In the genomic region with DNA sequence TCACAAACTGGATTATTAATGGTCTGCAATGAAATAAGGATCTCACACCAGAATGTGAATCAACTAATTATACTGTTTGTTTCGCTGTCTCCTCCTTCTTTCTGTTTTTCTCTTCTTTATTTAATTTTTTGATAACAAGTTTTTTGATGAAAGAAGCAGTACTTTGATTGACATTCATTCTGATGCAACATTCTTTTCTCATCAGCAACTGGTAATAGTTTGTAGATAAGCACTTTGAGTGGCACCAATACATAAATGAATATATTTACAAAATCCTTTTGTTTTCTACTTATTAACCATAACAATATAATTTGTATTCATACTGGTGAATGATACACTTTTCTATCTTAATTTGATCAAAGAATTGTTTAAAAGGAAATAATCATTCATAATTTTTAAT, we compare ENCODE assay signal across 22 cellular contexts.
"Had no signal": no experiment of that assay in that cellular context is flagged by ENCODE, and none has a peak within 500 bp of the region (broad histone marks: within the 10 kb centered on the region; RNA-seq: fewer than 3 reads in every experiment).

No MANE protein-coding gene starts in this region.

- ATAC-seq: natural killer cell treated with Interleukin-12 subunit alpha and Interleukin-12 subunit beta and Interleukin-15 and Interleukin-18, amount 100 ng/mL, for 72 hours; right lobe of liver; stimulated activated memory B cell treated with anti-CD40 and anti-IgM and Interleukin-4, amounts not matched to agents 10 μg/mL and 1 μg/mL and 100 μg/mL, for 72 hours; stimulated activated naive CD8-positive, alpha-beta T cell treated with anti-CD3 and anti-CD28 coated beads, Interleukin-15, amount 100 ng/mL, for 72 hours had no signal

- H3K27ac Mint-ChIP-seq: mesothelial cell of epicardium; naive B cell; natural killer cell treated with Interleukin-12 subunit alpha and Interleukin-12 subunit beta and Interleukin-15 and Interleukin-18, amount 100 ng/mL, for 72 hours; stimulated activated memory B cell treated with anti-CD40 and anti-IgM and Interleukin-4, amounts not matched to agents 10 μg/mL and 1 μg/mL and 100 μg/mL, for 72 hours had no signal

- H3K27me3 Mint-ChIP-seq: naive B cell; natural killer cell treated with Interleukin-12 subunit alpha and Interleukin-12 subunit beta and Interleukin-15 and Interleukin-18, amount 100 ng/mL, for 72 hours; progenitor cell of endocrine pancreas; stimulated activated memory B cell treated with anti-CD40 and anti-IgM and Interleukin-4, amounts not matched to agents 10 μg/mL and 1 μg/mL and 100 μg/mL, for 72 hours; stimulated activated naive CD8-positive, alpha-beta T cell treated with anti-CD3 and anti-CD28 coated beads, Interleukin-15, amount 100 ng/mL, for 72 hours had no signal

- DNase-seq: hippocampal formation; left ventricle myocardium inferior; mesendoderm; naive B cell; ovary; right lobe of liver; stimulated activated CD4-positive, alpha-beta T cell treated with anti-CD3 and anti-CD28 coated beads, Interleukin-1b, Interleukin-23, amount 100 ng/mL, for 48 hours; stimulated activated CD4-positive, alpha-beta T cell treated with anti-CD3 and anti-CD28 coated beads, Interleukin-2, amount 100 ng/mL, for 48 hours; stimulated activated CD4-positive, alpha-beta T cell treated with anti-CD3 and anti-CD28 coated beads, Interleukin-4, amount 100 ng/mL, for 4 hours; stimulated activated CD8-positive, alpha-beta memory T cell treated with anti-CD3 and anti-CD28 coated beads, Interleukin-4, amount 100 ng/mL, for 48 hours; stimulated activated naive CD4-positive, alpha-beta T cell treated with Interleukin-2 at 50 U/mL for 16 hours; stimulated activated naive CD8-positive, alpha-beta T cell treated with anti-CD3 and anti-CD28 coated beads, Interleukin-15, amount 100 ng/mL, for 72 hours; substantia nigra; transverse colon; upper lobe of left lung had no signal

- H3K9me3 ChIP-seq: left ventricle myocardium inferior, ovary, right atrium auricular region, right lobe of liver, transverse colon, upper lobe of left lung had no signal

- H3K36me3 ChIP-seq: ovary had no signal

- H3K4me1 Mint-ChIP-seq: mesothelial cell of epicardium; naive B cell; stimulated activated memory B cell treated with anti-CD40 and anti-IgM and Interleukin-4, amounts not matched to agents 10 μg/mL and 1 μg/mL and 100 μg/mL, for 72 hours; stimulated activated naive CD8-positive, alpha-beta T cell treated with anti-CD3 and anti-CD28 coated beads, Interleukin-15, amount 100 ng/mL, for 72 hours had no signal

- H3K4me1 ChIP-seq: left ventricle myocardium inferior, right atrium auricular region, right lobe of liver, transverse colon, upper lobe of left lung had no signal

- H3K4me3 ChIP-seq: left ventricle myocardium inferior, lung, ovary, right atrium auricular region, right lobe of liver, smooth muscle cell, transverse colon, upper lobe of left lung had no signal

- H3K4me3 Mint-ChIP-seq: mesothelial cell of epicardium; natural killer cell treated with Interleukin-12 subunit alpha and Interleukin-12 subunit beta and Interleukin-15 and Interleukin-18, amount 100 ng/mL, for 72 hours; stimulated activated memory B cell treated with anti-CD40 and anti-IgM and Interleukin-4, amounts not matched to agents 10 μg/mL and 1 μg/mL and 100 μg/mL, for 72 hours; stimulated activated naive CD8-positive, alpha-beta T cell treated with anti-CD3 and anti-CD28 coated beads, Interleukin-15, amount 100 ng/mL, for 72 hours had no signal

- H3K27ac ChIP-seq: left ventricle myocardium inferior, ovary, right atrium auricular region, right lobe of liver, transverse colon, upper lobe of left lung had no signal

- H3K9me3 Mint-ChIP-seq: mesothelial cell of epicardium; naive B cell; natural killer cell treated with Interleukin-12 subunit alpha and Interleukin-12 subunit beta and Interleukin-15 and Interleukin-18, amount 100 ng/mL, for 72 hours; stimulated activated memory B cell treated with anti-CD40 and anti-IgM and Interleukin-4, amounts not matched to agents 10 μg/mL and 1 μg/mL and 100 μg/mL, for 72 hours; stimulated activated naive CD8-positive, alpha-beta T cell treated with anti-CD3 and anti-CD28 coated beads, Interleukin-15, amount 100 ng/mL, for 72 hours had no signal
